Comparison of ENCODE assay signal across 26 cellular contexts in genomic region chr6:155024628-155025027, GRCh38. TPM values are rescaled to one million over a fixed set of nuclear protein-coding genes. Genes with fewer than 3 reads are reported as not detected.
DNase-seq lines count a peak whose midpoint lies in the region; ATAC-seq and TF ChIP-seq lines count a peak whose summit lies in the region.
"Had no signal": no experiment of that assay in that cellular context is flagged by ENCODE, and none has a peak within 500 bp of the region (broad histone marks: within the 10 kb centered on the region; RNA-seq: fewer than 3 reads in every experiment).

No MANE protein-coding gene starts in this region.

- BruUV-seq in MCF 10A (replicated peaks; lab: Mats Ljungman, UMichigan): no TSS peak

- H3K36me3 Mint-ChIP-seq in MCF 10A (ENCODE audit: insufficient read depth, unreplicated experiment): no peaks in the 10 kb centered on the region

- CTCF ChIA-PET in MCF 10A (lab: Yijun Ruan, JAX): interaction anchor here (0.6 to 0.7 kb wide), 2 partner anchors 35 to 97 kb away, joined by 3 read pairs; no protein-coding TSS in a partner anchor

- POLR2A ChIA-PET in MCF 10A (lab: Yijun Ruan, JAX): interaction anchor here (0.6 to 0.9 kb wide), 2 partner anchors 146 to 399 kb away, joined by 3 read pairs; no protein-coding TSS in a partner anchor

- H3K27ac Mint-ChIP-seq in MCF 10A (ENCODE audit: low read depth, unreplicated experiment): no peak overlapping the region
- H3K27ac Mint-ChIP-seq: CD4-positive, alpha-beta T cell had no signal

- DNase-seq in NCI-H2171 treated with DMSO at 0.1 percent for 48 hours (lab: John Stamatoyannopoulos, UW) (peak; percentile 28), NCI-H2171 (lab: John Stamatoyannopoulos, UW) (no peak), WERI-Rb-1 (no peak), left lobe of liver (ENCODE audit: low spot score) (no peak), tibial artery (no peak), middle frontal gyrus (ENCODE audit: extremely low spot score, low spot score) (no peak), MCF 10A (ENCODE audit: unreplicated experiment) (no peak), NCI-H146 treated with DMSO at 0.1 percent for 48 hours (lab: John Stamatoyannopoulos, UW; ENCODE audit: unreplicated experiment) (no peak)
- DNase-seq: 8988T; CD4-positive, alpha-beta T cell; DMS53; GDM1; HCEC 1CT; Karpas-422; NCI-H1092 treated with DMSO at 0.1 percent for 48 hours; NCI-H146; NCI-H2081; NCI-H748 treated with DMSO at 0.1 percent for 48 hours; NK-92 treated with Interleukin-12 subunit alpha and Interleukin-12 subunit beta, amount 100 ng/mL, for 24 hours; PC-9; Right ventricle myocardium superior; T-helper 1 cell had no signal

- no peak overlapping the region for H3K4me3 Mint-ChIP-seq in MCF 10A (ENCODE audit: unreplicated experiment)
- H3K4me3 Mint-ChIP-seq: CD4-positive, alpha-beta T cell had no signal

- H3K36me3 ChIP-seq in WERI-Rb-1 (peaks cover 14% of the 10 kb centered on the region), tibial artery (no peaks in the 10 kb centered on the region)
- H3K36me3 ChIP-seq: BLaER1 treated with 17β-estradiol and CSF1 and Interleukin-3, amounts not matched to agents 10 nM and 100 nM had no signal

- ATAC-seq in left lobe of liver: peak; percentile 82
- ATAC-seq: GM12878 had no signal

- H3K27me3 ChIP-seq in WERI-Rb-1 (ENCODE audit: insufficient read depth, low read depth, severe bottlenecking): no peaks in the 10 kb centered on the region
- H3K27me3 ChIP-seq in tibial artery: no peaks in the 10 kb centered on the region
- H3K27me3 ChIP-seq: BLaER1 treated with 17β-estradiol and CSF1 and Interleukin-3, amounts not matched to agents 10 nM and 100 nM; SJSA1 had no signal

- peaks cover 0 to 59% (median 25%) of the 10 kb centered on the region in 4 donors for H3K4me1 ChIP-seq in tibial artery

- intact Hi-C loops in tibial artery (cut with DNase I; ENCODE audit: low total_unique reads) (no loop called here), MCF 10A (cut with micrococcal nuclease) (no loop called here)

- peak overlapping the region; percentile 84 for H3K27ac ChIP-seq in WERI-Rb-1
- H3K27ac ChIP-seq in tibial artery: peak overlapping the region; percentile 34 to 58
- H3K27ac ChIP-seq: BLaER1 treated with 17β-estradiol and CSF1 and Interleukin-3, amounts not matched to agents 10 nM and 100 nM; HL-60; PC-9; SJSA1 had no signal

- no peaks in the 10 kb centered on the region for H3K9me3 Mint-ChIP-seq in MCF 10A (ENCODE audit: unreplicated experiment)
- H3K9me3 Mint-ChIP-seq: CD4-positive, alpha-beta T cell had no signal

- H3K27me3 Mint-ChIP-seq in MCF 10A (ENCODE audit: insufficient read depth, unreplicated experiment): no peaks in the 10 kb centered on the region
- H3K27me3 Mint-ChIP-seq: CD4-positive, alpha-beta T cell had no signal

- peaks cover 14% of the 10 kb centered on the region for H3K4me1 Mint-ChIP-seq in MCF 10A (ENCODE audit: insufficient read depth, unreplicated experiment)

- H3K4me3 ChIP-seq in WERI-Rb-1 (ENCODE audit: low read depth, low read length): peak overlapping the region; percentile 11; the same call in 1 of the 2 replicates
- no peak overlapping the region for H3K4me3 ChIP-seq in tibial artery
- H3K4me3 ChIP-seq: BLaER1 treated with 17β-estradiol and CSF1 and Interleukin-3, amounts not matched to agents 10 nM and 100 nM; GM12878; PC-9; SJSA1 had no signal

- no peak for TF ChIP-seq CTCF in WERI-Rb-1 (IDR thresholded peaks at IDR 0.05; ENCODE audit: low read depth, low read length)
- TF ChIP-seq CTCF in tibial artery (IDR thresholded peaks at IDR 0.05): no peak
- no peak for TF ChIP-seq CTCF in MCF 10A (IDR thresholded peaks at IDR 0.05; ENCODE audit: unreplicated experiment)

- H3K9me3 ChIP-seq in WERI-Rb-1 (ENCODE audit: severe bottlenecking) (no peaks in the 10 kb centered on the region), tibial artery (no peaks in the 10 kb centered on the region)
- H3K9me3 ChIP-seq: BLaER1 treated with 17β-estradiol and CSF1 and Interleukin-3, amounts not matched to agents 10 nM and 100 nM; SJSA1 had no signal

RNA-seq across cellular contexts. Expression of gene TIAM2, which starts 29.5 kb away (rescaled TPM):
- total RNA-seq in left lobe of liver (2.0 TPM), MCF 10A (2022) (3.1 and 4.8 TPM in 2 replicates)
